1 cellular context compared by ENCODE assay signal in genomic region chr12:117051380-117051779, GRCh38.
TF ChIP-seq lines count a peak whose summit lies in the region.

No MANE protein-coding gene starts in this region.

TF ChIP-seq in H1, 55 proteins besides CTCF, POLR2A, EP300 and RAD21:
- no peak for TF ChIP-seq ATF3 (IDR thresholded peaks at IDR 0.05; ENCODE audit: insufficient read depth, low read depth, low read length)
